Comparison of ENCODE assay signal across 8 cellular contexts in the genomic region with DNA sequence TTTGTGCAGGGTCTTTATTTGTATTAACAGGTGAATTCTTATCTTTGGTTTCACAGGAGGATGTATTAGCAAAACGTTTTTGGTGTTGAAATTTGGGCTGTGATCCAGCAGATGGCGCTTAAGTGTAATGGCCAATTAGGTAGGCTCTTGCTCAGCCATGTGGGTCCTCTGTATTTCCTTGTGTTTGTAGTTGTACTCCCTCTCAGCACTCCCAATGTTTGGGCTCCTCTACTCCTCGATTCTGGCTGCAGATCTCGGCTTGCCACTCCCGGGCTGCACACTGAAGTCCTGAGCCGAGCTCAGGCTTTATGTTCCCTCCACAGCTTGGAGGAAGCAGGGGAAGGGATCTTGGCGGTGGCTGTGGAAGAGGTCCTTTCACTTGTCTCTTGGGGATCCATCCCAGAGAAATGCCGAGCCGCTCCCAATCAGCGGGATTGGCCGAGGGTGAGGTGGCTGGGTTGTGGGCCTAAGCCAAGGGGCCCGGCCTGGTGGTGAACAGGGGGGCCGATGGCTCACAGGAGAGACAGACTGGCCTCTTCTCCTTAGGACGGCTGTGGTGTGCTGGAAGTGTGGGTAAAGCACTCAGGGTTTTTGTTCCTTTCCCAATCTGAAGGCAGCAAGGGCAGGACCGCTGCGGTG.
DNase-seq lines count a peak whose midpoint lies in the region; ATAC-seq and TF ChIP-seq lines count a peak whose summit lies in the region.

No MANE protein-coding gene starts in this region.

- peaks cover 44% of the 10 kb centered on the region for H3K4me1 Mint-ChIP-seq in WTC11

- H3K4me1 ChIP-seq in GM23248 (ENCODE audit: insufficient read depth) (peaks cover 15% of the 10 kb centered on the region), vagina (peaks cover 30% of the 10 kb centered on the region)

- H3K79me2 ChIP-seq in GM23248 (ENCODE audit: insufficient read depth) = no peaks in the 10 kb centered on the region

- H3K27me3 ChIP-seq in GM23248 (replicated peaks; ENCODE audit: insufficient read depth) = no peaks in the 10 kb centered on the region
- no peaks in the 10 kb centered on the region for H3K27me3 ChIP-seq in vagina

- no peaks in the 10 kb centered on the region for H3K36me3 Mint-ChIP-seq in WTC11

- peak; percentile 92 for ATAC-seq in WTC11
- no peak for ATAC-seq in HG02763 (IDR thresholded peaks at IDR 0.05; ENCODE audit: unreplicated experiment)

- in situ Hi-C loops in GM23248 (cut with MboI) = no loop called here

- H3K9me3 ChIP-seq in GM23248 (ENCODE audit: low read depth) (no peaks in the 10 kb centered on the region), vagina (no peaks in the 10 kb centered on the region)

- POLR2A ChIA-PET in WTC11 (lab: Charles Lee) = no interaction called here

- H3K27ac Mint-ChIP-seq in WTC11 = peak overlapping the region; percentile 86; the same call in 1 of the 2 replicates

- no peak overlapping the region for H3K27ac ChIP-seq in GM23248
- no peak overlapping the region for H3K27ac ChIP-seq in vagina

- 80% methylated on average over 16 of the region's 16 CpGs for WGBS in GM23248 (ENCODE audit: low coverage in 1 of 2, low lambda C conversion rate in 2 of 2, missing lambda C conversion rate in 2 of 2), 2 experiments

- TF ChIP-seq POLR2A in NB4 (IDR thresholded peaks at IDR 0.05; ENCODE audit: extremely low read depth, insufficient read length) (no peak), vagina (IDR thresholded peaks at IDR 0.05) (no peak)

- intact Hi-C loops in vagina (cut with DNase I) = no loop called here

- CTCF ChIA-PET in WTC11 (lab: Charles Lee) = interaction anchor here (0.9 to 1.4 kb wide), 2 partner anchors 26 to 40 kb away, joined by 3 read pairs; no protein-coding TSS in a partner anchor

- no peaks in the 10 kb centered on the region for H4K20me1 ChIP-seq in GM23248 (ENCODE audit: insufficient read depth)

- no peak overlapping the region for H3K4me2 ChIP-seq in GM23248 (ENCODE audit: unreplicated experiment)

- H3K9ac ChIP-seq in GM23248 = no peak overlapping the region

- TF ChIP-seq CTCF in NB4 (IDR thresholded peaks at IDR 0.05; ENCODE audit: low read depth, low read length) (peak; percentile 97), WTC11 (IDR thresholded peaks at IDR 0.05) (peak; percentile 38; the same call in 1 of the 2 replicates), vagina (IDR thresholded peaks at IDR 0.05) (no peak)

- no peaks in the 10 kb centered on the region for H3K27me3 Mint-ChIP-seq in WTC11 (ENCODE audit: low read depth)

- H3K36me3 ChIP-seq in GM23248 (ENCODE audit: low read depth) = no peaks in the 10 kb centered on the region
- H3K36me3 ChIP-seq in vagina = no peaks in the 10 kb centered on the region

- no peak overlapping the region for H3K4me3 Mint-ChIP-seq in WTC11

- H2AFZ ChIP-seq in GM23248 = 0 out of 2 replicates have a peak overlapping the region, but pooled peaks have one; percentile 41

- H3F3A ChIP-seq in GM23248 (ENCODE audit: insufficient read depth) = 0 out of 2 replicates have a peak, but pooled peaks cover 13% of the 10 kb centered on the region

- H3K9me3 Mint-ChIP-seq in WTC11 = no peaks in the 10 kb centered on the region

- H3K4me3 ChIP-seq in GM23248 (no peak overlapping the region), NB4 (ENCODE audit: low read depth, low read length) (no peak overlapping the region), vagina (no peak overlapping the region)

- DNase-seq in SKM-1 treated with dmso at 0.1 percent for 144 hours (lab: John Stamatoyannopoulos, UW; ENCODE audit: unreplicated experiment) (peak; percentile 11), SKM-1 (lab: John Stamatoyannopoulos, UW; ENCODE audit: unreplicated experiment) (no peak), GM23248 (peak; percentile 48), NB4 (ENCODE audit: low read depth) (peak; percentile 87), WTC11 (ENCODE audit: low spot score) (peak; percentile 57), iPS-NIHi7 (ENCODE audit: extremely low spot score) (peak; percentile 67), vagina (ENCODE audit: extremely low spot score in 2 of 2) (no peak)

- H3K9me2 ChIP-seq in GM23248 (ENCODE audit: insufficient read depth) = no peaks in the 10 kb centered on the region

TF ChIP-seq in WTC11, 78 proteins besides CTCF, POLR2A, EP300 and RAD21:
- TF ChIP-seq ZNF671 (CRISPR knock-in tag; IDR thresholded peaks at IDR 0.05) (no peak), GRHL2 (CRISPR knock-in tag; IDR thresholded peaks at IDR 0.05; ENCODE audit: insufficient replicate concordance, severe bottlenecking) (no peak), ZNF138 (CRISPR knock-in tag; conservative IDR thresholded peaks at IDR 0.05) (peak; percentile 46; the same call in 1 of the 2 replicates), NR1H2 (CRISPR knock-in tag; IDR thresholded peaks at IDR 0.05) (no peak), NR3C1 (CRISPR knock-in tag; conservative IDR thresholded peaks at IDR 0.05; ENCODE audit: low read depth) (0 out of 2 replicates have a peak, but pooled peaks have one; percentile 45)
- TF ChIP-seq, protein P1, sequence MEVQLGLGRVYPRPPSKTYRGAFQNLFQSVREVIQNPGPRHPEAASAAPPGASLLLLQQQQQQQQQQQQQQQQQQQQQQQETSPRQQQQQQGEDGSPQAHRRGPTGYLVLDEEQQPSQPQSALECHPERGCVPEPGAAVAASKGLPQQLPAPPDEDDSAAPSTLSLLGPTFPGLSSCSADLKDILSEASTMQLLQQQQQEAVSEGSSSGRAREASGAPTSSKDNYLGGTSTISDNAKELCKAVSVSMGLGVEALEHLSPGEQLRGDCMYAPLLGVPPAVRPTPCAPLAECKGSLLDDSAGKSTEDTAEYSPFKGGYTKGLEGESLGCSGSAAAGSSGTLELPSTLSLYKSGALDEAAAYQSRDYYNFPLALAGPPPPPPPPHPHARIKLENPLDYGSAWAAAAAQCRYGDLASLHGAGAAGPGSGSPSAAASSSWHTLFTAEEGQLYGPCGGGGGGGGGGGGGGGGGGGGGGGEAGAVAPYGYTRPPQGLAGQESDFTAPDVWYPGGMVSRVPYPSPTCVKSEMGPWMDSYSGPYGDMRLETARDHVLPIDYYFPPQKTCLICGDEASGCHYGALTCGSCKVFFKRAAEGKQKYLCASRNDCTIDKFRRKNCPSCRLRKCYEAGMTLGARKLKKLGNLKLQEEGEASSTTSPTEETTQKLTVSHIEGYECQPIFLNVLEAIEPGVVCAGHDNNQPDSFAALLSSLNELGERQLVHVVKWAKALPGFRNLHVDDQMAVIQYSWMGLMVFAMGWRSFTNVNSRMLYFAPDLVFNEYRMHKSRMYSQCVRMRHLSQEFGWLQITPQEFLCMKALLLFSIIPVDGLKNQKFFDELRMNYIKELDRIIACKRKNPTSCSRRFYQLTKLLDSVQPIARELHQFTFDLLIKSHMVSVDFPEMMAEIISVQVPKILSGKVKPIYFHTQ (CRISPR knock-in tag; IDR thresholded peaks at IDR 0.05) = no peak
- TF ChIP-seq, protein P2, sequence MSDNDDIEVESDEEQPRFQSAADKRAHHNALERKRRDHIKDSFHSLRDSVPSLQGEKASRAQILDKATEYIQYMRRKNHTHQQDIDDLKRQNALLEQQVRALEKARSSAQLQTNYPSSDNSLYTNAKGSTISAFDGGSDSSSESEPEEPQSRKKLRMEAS (CRISPR knock-in tag; IDR thresholded peaks at IDR 0.05) = 0 out of 2 replicates have a peak, but pooled peaks have one; percentile 37
- TF ChIP-seq, protein P3, sequence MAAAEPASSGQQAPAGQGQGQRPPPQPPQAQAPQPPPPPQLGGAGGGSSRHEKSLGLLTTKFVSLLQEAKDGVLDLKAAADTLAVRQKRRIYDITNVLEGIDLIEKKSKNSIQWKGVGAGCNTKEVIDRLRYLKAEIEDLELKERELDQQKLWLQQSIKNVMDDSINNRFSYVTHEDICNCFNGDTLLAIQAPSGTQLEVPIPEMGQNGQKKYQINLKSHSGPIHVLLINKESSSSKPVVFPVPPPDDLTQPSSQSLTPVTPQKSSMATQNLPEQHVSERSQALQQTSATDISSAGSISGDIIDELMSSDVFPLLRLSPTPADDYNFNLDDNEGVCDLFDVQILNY (CRISPR knock-in tag; IDR thresholded peaks at IDR 0.05) = no peak
TF ChIP-seq in WTC11: peak in this region for 3.

Comparison
In these comparisons a context has a peak if more than half of its experiments do, and no peak if none do; other contexts are left out.
1. DNase-seq: peak in SKM-1 treated with dmso at 0.1 percent for 144 hours (single experiment), GM23248 (single experiment), NB4 (single experiment), WTC11 (single experiment) and iPS-NIHi7 (single experiment); none in SKM-1 (single experiment) and vagina (0 of 2).
2. CTCF ChIP-seq: peak in NB4 (single experiment) and WTC11 (single experiment); none in vagina (0 of 3).